ENCODE assay signal across 16 cellular contexts in the genomic region with DNA sequence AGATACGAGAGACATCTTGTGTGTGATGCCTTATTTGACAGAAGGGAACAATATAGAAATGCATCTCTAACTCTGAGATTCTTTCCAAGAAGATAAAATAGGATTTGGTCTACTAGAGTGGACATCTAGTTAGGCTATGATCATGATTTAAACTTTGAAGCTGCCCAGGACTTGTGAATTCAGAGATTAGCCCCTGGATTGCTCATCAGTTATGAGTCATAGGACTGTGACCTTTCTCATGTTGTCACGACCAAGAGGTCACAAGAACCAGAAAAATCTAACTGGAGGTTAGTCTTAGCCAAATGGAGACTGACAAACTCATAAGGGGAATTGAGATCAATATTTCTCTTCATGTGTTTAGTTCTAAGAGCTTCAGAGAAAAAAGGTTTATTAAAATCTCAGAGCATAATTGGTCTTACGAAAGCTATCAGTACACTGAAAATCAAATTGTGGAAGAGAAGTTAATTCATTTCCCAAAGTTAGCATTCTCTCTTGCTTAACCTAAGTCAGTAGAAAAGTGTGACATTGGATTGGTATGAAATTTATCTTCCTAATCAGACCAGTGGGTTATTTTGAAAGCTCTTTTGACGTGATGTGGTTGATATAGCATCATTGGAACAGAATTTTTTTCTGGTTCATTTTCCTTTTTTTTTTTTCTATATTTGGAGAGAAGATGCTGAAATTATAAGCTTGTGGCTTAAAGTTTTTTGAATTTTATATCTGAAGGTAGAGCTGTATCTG.
DNase-seq lines count a peak whose midpoint lies in the region; ATAC-seq and TF ChIP-seq lines count a peak whose summit lies in the region.
"Had no signal": no experiment of that assay in that cellular context is flagged by ENCODE, and none has a peak within 500 bp of the region (broad histone marks: within the 10 kb centered on the region; RNA-seq: fewer than 3 reads in every experiment).

No MANE protein-coding gene starts in this region.

- no peaks in the 10 kb centered on the region for H3K9me2 ChIP-seq in HCT116 (ENCODE audit: insufficient read depth)

- peak; percentile 42 for DNase-seq in HCT116 (ENCODE audit: low read depth, low spot score)
- DNase-seq in RPMI7951 (ENCODE audit: low read depth): peak; percentile 19
- peak; percentile 36 to 41 for DNase-seq in fibroblast of lung (ENCODE audit: low read depth in 2 of 2)
- peak; percentile 70 for DNase-seq in renal cortical epithelial cell (ENCODE audit: low read depth)
- DNase-seq in activated CD4-positive, alpha-beta T cell treated with anti-CD3 and anti-CD28 coated beads, Interleukin-2, amount 50 U/mL, for 4 hours: no peak
- DNase-seq in esophagus squamous epithelium (lab: John Stamatoyannopoulos, UW): no peak
- no peak for DNase-seq in T-helper 2 cell treated with Interferon-gamma antibody and Interleukin-4, amounts not matched to agents 5 μg/mL and 100 μg/mL, for 36 hours (ENCODE audit: low spot score)
- DNase-seq in activated naive CD4-positive, alpha-beta T cell treated with anti-CD3 and anti-CD28 coated beads, Interleukin-2, amount 10 ng/mL, durations not matched to agents 7 days and 5 days: no peak
- DNase-seq: activated CD4-positive, alpha-beta T cell treated with anti-CD3 and anti-CD28 coated beads for 36 hours; body of pancreas; Caco-2; KG1; midbrain; NCI-H187 treated with DMSO at 0.1 percent for 48 hours; T-helper 1 cell had no signal

- H3K27ac ChIP-seq in HCT116 (ENCODE audit: low read depth, low read length) (no peak overlapping the region), fibroblast of lung (ENCODE audit: insufficient read depth, low read length) (no peak overlapping the region), esophagus squamous epithelium (no peak overlapping the region)
- H3K27ac ChIP-seq: body of pancreas, tibial nerve had no signal

- H2AFZ ChIP-seq in HCT116 (ENCODE audit: low read depth, low read length, poor library complexity, severe bottlenecking) (peak overlapping the region; percentile 94), fibroblast of lung (ENCODE audit: low read length) (no peak overlapping the region)

- RAD21 ChIA-PET in HCT116 (lab: Charles Lee; ENCODE audit: low non-redundant PET in 1 of 2, low total read pairs in 2 of 2, uncharacterized antibody in 2 of 2, unreplicated experiment in 2 of 2): no interaction called here

- H3K27me3 ChIP-seq in HCT116 (ENCODE audit: insufficient read depth, low read length) (no peaks in the 10 kb centered on the region), fibroblast of lung (ENCODE audit: control insufficient read depth, insufficient read depth, low read length) (no peaks in the 10 kb centered on the region), esophagus squamous epithelium (no peaks in the 10 kb centered on the region)
- H3K27me3 ChIP-seq: body of pancreas, tibial nerve had no signal

- BruUV-seq in HCT116 (replicated peaks; lab: Mats Ljungman, UMichigan): no TSS peak

- H3K27ac Mint-ChIP-seq in T-helper 2 cell treated with Interferon-gamma antibody and Interleukin-4, amounts not matched to agents 5 μg/mL and 100 μg/mL, for 36 hours: no peak overlapping the region
- H3K27ac Mint-ChIP-seq in activated naive CD4-positive, alpha-beta T cell treated with anti-CD3 and anti-CD28 coated beads, Interleukin-2, amount 10 ng/mL, durations not matched to agents 7 days and 5 days: no peak overlapping the region
- H3K27ac Mint-ChIP-seq: activated CD4-positive, alpha-beta T cell treated with anti-CD3 and anti-CD28 coated beads for 36 hours had no signal

- H3K79me2 ChIP-seq in HCT116 (ENCODE audit: insufficient read depth, low read length) (no peaks in the 10 kb centered on the region), fibroblast of lung (ENCODE audit: control insufficient read depth, insufficient read depth, low read length) (no peaks in the 10 kb centered on the region)

- CTCF ChIA-PET in HCT116 (lab: Charles Lee): no interaction called here
- CTCF ChIA-PET in activated naive CD4-positive, alpha-beta T cell treated with anti-CD3 and anti-CD28 coated beads, Interleukin-2, amount 10 ng/mL, durations not matched to agents 7 days and 5 days (lab: Charles Lee): interaction anchor here (1.2 kb wide), 1 partner anchor 37 kb away, joined by 3 read pairs; no protein-coding TSS in a partner anchor

- TF ChIP-seq CTCF in HCT116 (IDR thresholded peaks at IDR 0.05 in 2 of 3, conservative IDR thresholded peaks at IDR 0.05 in 1 of 3; ENCODE audit: borderline replicate concordance in 1 of 3, insufficient read depth in 1 of 3, low read depth in 2 of 3, low read length in 2 of 3) (no peak), fibroblast of lung (conservative IDR thresholded peaks at IDR 0.05 in 1 of 2, IDR thresholded peaks at IDR 0.05 in 1 of 2; ENCODE audit: low read depth in 1 of 2, low read length in 2 of 2) (no peak), esophagus squamous epithelium (IDR thresholded peaks at IDR 0.05) (no peak)

- no peak for TF ChIP-seq RAD21 in HCT116 (IDR thresholded peaks at IDR 0.05; ENCODE audit: low read depth)

- WGBS in esophagus squamous epithelium, 2 donors: 53 to 63% methylated on average over 4 of the region's 4 CpGs

- H3K9me3 Mint-ChIP-seq in T-helper 2 cell treated with Interferon-gamma antibody and Interleukin-4, amounts not matched to agents 5 μg/mL and 100 μg/mL, for 36 hours: no peaks in the 10 kb centered on the region
- no peaks in the 10 kb centered on the region for H3K9me3 Mint-ChIP-seq in activated naive CD4-positive, alpha-beta T cell treated with anti-CD3 and anti-CD28 coated beads, Interleukin-2, amount 10 ng/mL, durations not matched to agents 7 days and 5 days

- H3K4me1 Mint-ChIP-seq in T-helper 2 cell treated with Interferon-gamma antibody and Interleukin-4, amounts not matched to agents 5 μg/mL and 100 μg/mL, for 36 hours (ENCODE audit: low read depth): no peaks in the 10 kb centered on the region
- no peaks in the 10 kb centered on the region for H3K4me1 Mint-ChIP-seq in activated naive CD4-positive, alpha-beta T cell treated with anti-CD3 and anti-CD28 coated beads, Interleukin-2, amount 10 ng/mL, durations not matched to agents 7 days and 5 days
- H3K4me1 Mint-ChIP-seq: activated CD4-positive, alpha-beta T cell treated with anti-CD3 and anti-CD28 coated beads for 36 hours had no signal

- peak overlapping the region; percentile 52 for H3K4me2 ChIP-seq in HCT116 (ENCODE audit: low read length)
- H3K4me2 ChIP-seq in fibroblast of lung (ENCODE audit: extremely low read depth, insufficient read depth, low read length): no peak overlapping the region

- no peak for TF ChIP-seq POLR2A in HCT116 (IDR thresholded peaks at IDR 0.05; ENCODE audit: borderline replicate concordance, extremely low read depth, insufficient read depth, insufficient read length)
- TF ChIP-seq POLR2A in esophagus squamous epithelium (IDR thresholded peaks at IDR 0.05): no peak

- POLR2A ChIA-PET in HCT116 (lab: Charles Lee): no interaction called here

- H4K20me1 ChIP-seq in HCT116 (ENCODE audit: insufficient read depth): no peaks in the 10 kb centered on the region
- no peaks in the 10 kb centered on the region for H4K20me1 ChIP-seq in fibroblast of lung (ENCODE audit: control insufficient read depth, extremely low read depth, insufficient read depth, low read length)

- intact Hi-C loops in HCT116 (cut with micrococcal nuclease): no loop called here
- intact Hi-C loops in esophagus squamous epithelium (cut with DNase I): no loop called here

- H3K4me3 ChIP-seq in HCT116 (replicated peaks in 1 of 2; ENCODE audit: low read depth in 1 of 2, low read length in 2 of 2) (peak overlapping the region in 1 of 2 experiments; percentile 12; a peak in 1 of 4 replicates), fibroblast of lung (replicated peaks in 1 of 4; ENCODE audit: control extremely low read depth in 1 of 4, insufficient read depth in 1 of 4, low read depth in 3 of 4, low read length in 4 of 4) (no peak overlapping the region), esophagus squamous epithelium (no peak overlapping the region)
- H3K4me3 ChIP-seq: body of pancreas, tibial nerve had no signal

- H3K4me1 ChIP-seq in HCT116 (ENCODE audit: control insufficient read depth in 1 of 2, insufficient read depth in 2 of 2, low read length in 2 of 2): peaks cover 0 to 16% of the 10 kb centered on the region in 2 experiments
- no peaks in the 10 kb centered on the region for H3K4me1 ChIP-seq in fibroblast of lung (ENCODE audit: control insufficient read depth, extremely low read depth, insufficient read depth, low read length)
- H3K4me1 ChIP-seq in esophagus squamous epithelium: no peaks in the 10 kb centered on the region
- H3K4me1 ChIP-seq: body of pancreas, Caco-2, tibial nerve had no signal

- H3K36me3 ChIP-seq in HCT116 (ENCODE audit: control insufficient read depth in 1 of 2, insufficient read depth in 2 of 2, low read length in 2 of 2) (no peaks in the 10 kb centered on the region), fibroblast of lung (ENCODE audit: control insufficient read depth, insufficient read depth, low read length) (no peaks in the 10 kb centered on the region), esophagus squamous epithelium (no peaks in the 10 kb centered on the region)
- H3K36me3 ChIP-seq: tibial nerve had no signal

- no peak overlapping the region for H3K4me3 Mint-ChIP-seq in T-helper 2 cell treated with Interferon-gamma antibody and Interleukin-4, amounts not matched to agents 5 μg/mL and 100 μg/mL, for 36 hours
- H3K4me3 Mint-ChIP-seq in activated naive CD4-positive, alpha-beta T cell treated with anti-CD3 and anti-CD28 coated beads, Interleukin-2, amount 10 ng/mL, durations not matched to agents 7 days and 5 days: no peak overlapping the region
- H3K4me3 Mint-ChIP-seq: activated CD4-positive, alpha-beta T cell treated with anti-CD3 and anti-CD28 coated beads for 36 hours had no signal

- H3K27me3 Mint-ChIP-seq in T-helper 2 cell treated with Interferon-gamma antibody and Interleukin-4, amounts not matched to agents 5 μg/mL and 100 μg/mL, for 36 hours (ENCODE audit: low read depth): peaks cover 3% of the 10 kb centered on the region
- no peaks in the 10 kb centered on the region for H3K27me3 Mint-ChIP-seq in activated naive CD4-positive, alpha-beta T cell treated with anti-CD3 and anti-CD28 coated beads, Interleukin-2, amount 10 ng/mL, durations not matched to agents 7 days and 5 days

- ATAC-seq in HCT116: peak; percentile 81
- ATAC-seq: activated CD4-positive, alpha-beta T cell treated with anti-CD3 and anti-CD28 coated beads for 36 hours; body of pancreas had no signal

- no peaks in the 10 kb centered on the region for H3K36me3 Mint-ChIP-seq in T-helper 2 cell treated with Interferon-gamma antibody and Interleukin-4, amounts not matched to agents 5 μg/mL and 100 μg/mL, for 36 hours (ENCODE audit: low read depth)
- H3K36me3 Mint-ChIP-seq in activated naive CD4-positive, alpha-beta T cell treated with anti-CD3 and anti-CD28 coated beads, Interleukin-2, amount 10 ng/mL, durations not matched to agents 7 days and 5 days: no peaks in the 10 kb centered on the region

- no peaks in the 10 kb centered on the region for H3K9me3 ChIP-seq in HCT116 (ENCODE audit: control insufficient read depth in 1 of 2, insufficient read depth in 1 of 2, low read depth in 1 of 2, low read length in 2 of 2)
- H3K9me3 ChIP-seq in fibroblast of lung (ENCODE audit: control insufficient read depth, insufficient read depth, low read depth, low read length): no peaks in the 10 kb centered on the region
- H3K9me3 ChIP-seq in esophagus squamous epithelium: no peaks in the 10 kb centered on the region
- H3K9me3 ChIP-seq: body of pancreas, Caco-2, tibial nerve had no signal

- H3K9ac ChIP-seq in HCT116 (ENCODE audit: low read length) (no peak overlapping the region), fibroblast of lung (ENCODE audit: insufficient read depth, low read length) (no peak overlapping the region)

Comparison
In these comparisons a context has a peak if more than half of its experiments do, and no peak if none do; other contexts are left out.
1. DNase-seq: peak in HCT116 (single experiment), RPMI7951 (single experiment), fibroblast of lung (2 of 2) and renal cortical epithelial cell (single experiment); none in activated CD4-positive, alpha-beta T cell treated with anti-CD3 and anti-CD28 coated beads, Interleukin-2, amount 50 U/mL, for 4 hours (0 of 2), esophagus squamous epithelium (single experiment), T-helper 2 cell treated with Interferon-gamma antibody and Interleukin-4, amounts not matched to agents 5 μg/mL and 100 μg/mL, for 36 hours (single experiment) and activated naive CD4-positive, alpha-beta T cell treated with anti-CD3 and anti-CD28 coated beads, Interleukin-2, amount 10 ng/mL, durations not matched to agents 7 days and 5 days (single experiment).